In the genomic region with DNA sequence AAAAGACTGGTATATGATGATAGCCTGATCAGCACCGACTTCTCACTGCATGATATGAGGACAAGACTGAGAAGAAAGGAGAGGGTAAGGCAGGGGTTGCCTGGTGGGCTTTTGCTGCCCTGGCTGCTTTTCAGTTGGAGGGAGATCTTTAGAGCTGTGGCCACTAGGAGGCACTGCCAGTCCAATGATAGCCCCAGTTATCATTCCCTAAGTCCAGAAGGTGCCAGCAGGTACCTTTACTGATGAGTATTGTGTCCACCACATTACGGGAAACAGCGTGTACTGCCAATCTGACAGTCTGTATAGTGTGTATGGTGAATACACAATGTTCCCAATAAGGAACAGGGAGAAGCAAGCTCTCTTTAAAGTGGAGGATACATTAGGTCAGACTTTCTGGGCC, we compare ENCODE assay signal across 1 cellular context.
TF ChIP-seq lines count a peak whose summit lies in the region.

No MANE protein-coding gene starts in this region.

TF ChIP-seq in IMR-90, 13 proteins besides CTCF, POLR2A, EP300 and RAD21 (continued from another document):
- TF ChIP-seq RCOR1 (IDR thresholded peaks at IDR 0.05; ENCODE audit: insufficient replicate concordance, low read length) (no peak), CEBPB (IDR thresholded peaks at IDR 0.05; ENCODE audit: low read depth, low read length) (no peak), BHLHE40 (IDR thresholded peaks at IDR 0.05; ENCODE audit: low read depth, low read length) (no peak), MAZ (IDR thresholded peaks at IDR 0.05; ENCODE audit: borderline replicate concordance, low read depth, low read length) (no peak)
